8 cellular contexts compared by ENCODE assay signal in genomic region chr2:67397143-67397986, GRCh38.
DNase-seq lines count a peak whose midpoint lies in the region; TF ChIP-seq lines count a peak whose summit lies in the region.

ETAA1 (plus strand) TSS chr2:67397333; CDS start chr2:67397449, 116 bp downstream.

- peaks cover 16% of the 10 kb centered on the region for H3K4me1 Mint-ChIP-seq in activated naive CD4-positive, alpha-beta T cell treated with anti-CD3 and anti-CD28 coated beads, Interleukin-2, amount 50 U/mL, for 24 hours

- peak within 1 kb of the TSS; percentile 97 for H3K4me3 Mint-ChIP-seq in activated naive CD4-positive, alpha-beta T cell treated with anti-CD3 and anti-CD28 coated beads, Interleukin-2, amount 50 U/mL, for 24 hours

- peak within 1 kb of the TSS; percentile 97 for H3K4me3 ChIP-seq in NB4 (ENCODE audit: low read depth, low read length)
- H3K4me3 ChIP-seq in SK-N-MC: peak within 1 kb of the TSS; percentile 92

- peak within 1 kb of the TSS; percentile 99 for H3K27ac Mint-ChIP-seq in activated naive CD4-positive, alpha-beta T cell treated with anti-CD3 and anti-CD28 coated beads, Interleukin-2, amount 50 U/mL, for 24 hours

- peaks cover 4% of the 10 kb centered on the region for H3K36me3 Mint-ChIP-seq in activated naive CD4-positive, alpha-beta T cell treated with anti-CD3 and anti-CD28 coated beads, Interleukin-2, amount 50 U/mL, for 24 hours

- peak within 1 kb of the TSS; percentile 88 for H3K9ac ChIP-seq in SK-N-MC (ENCODE audit: insufficient read length)

- H3K9me3 Mint-ChIP-seq in activated naive CD4-positive, alpha-beta T cell treated with anti-CD3 and anti-CD28 coated beads, Interleukin-2, amount 50 U/mL, for 24 hours: no peaks in the 10 kb centered on the region

- CTCF ChIA-PET in HEK293T (lab: Yijun Ruan, JAX): no interaction called here

- H3K27me3 Mint-ChIP-seq in activated naive CD4-positive, alpha-beta T cell treated with anti-CD3 and anti-CD28 coated beads, Interleukin-2, amount 50 U/mL, for 24 hours: no peaks in the 10 kb centered on the region

- H3K36me3 ChIP-seq in SK-N-MC (ENCODE audit: insufficient read depth, low read length): peaks cover 31% of the 10 kb centered on the region

- TF ChIP-seq POLR2A in NB4 (IDR thresholded peaks at IDR 0.05; ENCODE audit: extremely low read depth, insufficient read length): peak; percentile 78

- DNase-seq in GF-D8 (lab: John Stamatoyannopoulos, UW): peak; percentile 73
- peak; percentile 93 for DNase-seq in HEK293T (ENCODE audit: extremely low spot score)
- peak; percentile 96 for DNase-seq in NB4 (ENCODE audit: low read depth)
- DNase-seq in SK-N-MC (ENCODE audit: low read depth, low spot score): peak; percentile 67
- DNase-seq in germinal center (ENCODE audit: low spot score): peak; percentile 98
- peak; percentile 60 for DNase-seq in non-pigmented ciliary epithelial cell (ENCODE audit: low read depth)
- DNase-seq in superior temporal gyrus (ENCODE audit: extremely low spot score): peak; percentile 93

- H3K9me3 ChIP-seq in SK-N-MC (ENCODE audit: low read depth, low read length): no peaks in the 10 kb centered on the region

- POLR2A ChIA-PET in HEK293T (lab: Yijun Ruan, JAX): interaction anchor here (0.9 to 1.0 kb wide), 3 partner anchors 30 to 163 kb away, joined by 3 read pairs; no protein-coding TSS in a partner anchor

- TF ChIP-seq CTCF in NB4 (IDR thresholded peaks at IDR 0.05; ENCODE audit: low read depth, low read length): no peak

- H3K27ac ChIP-seq in SK-N-MC: peak within 1 kb of the TSS; percentile 82

TF ChIP-seq in HEK293T, 16 proteins besides CTCF, POLR2A, EP300 and RAD21:
- TF ChIP-seq L3MBTL2 (conservative IDR thresholded peaks at IDR 0.05) (peak; percentile 34), ELF4 (IDR thresholded peaks at IDR 0.05) (peak; percentile 50; the same call in 1 of the 2 replicates), FOXK2 (IDR thresholded peaks at IDR 0.05) (no peak)

Comparison
In these comparisons a context has a peak if more than half of its experiments do, and no peak if none do; other contexts are left out.
1. Peak in every context shown above with its lines: DNase-seq, H3K4me3 ChIP-seq and H3K27ac ChIP-seq.